In the genomic region with DNA sequence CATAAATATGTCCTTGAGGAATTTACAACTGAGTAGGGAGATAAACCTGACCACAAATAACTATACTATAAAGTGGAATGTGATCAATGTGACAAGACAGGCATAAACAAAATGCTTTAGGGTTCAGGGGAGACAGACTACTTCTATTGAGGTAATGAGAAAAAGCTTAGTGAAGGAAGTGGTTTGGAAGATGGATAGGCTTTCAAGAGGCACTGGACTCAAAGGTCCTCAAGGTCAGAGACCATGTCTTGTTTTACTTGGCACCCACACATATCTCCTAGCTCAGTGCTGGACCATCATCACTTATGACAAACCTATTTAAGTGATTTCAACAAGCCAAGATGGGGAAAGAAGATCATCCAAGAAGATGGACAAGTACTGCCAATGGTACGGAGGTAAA, we compare ENCODE assay signal across 13 cellular contexts.
"Had no signal": no experiment of that assay in that cellular context is flagged by ENCODE, and none has a peak within 500 bp of the region (broad histone marks: within the 10 kb centered on the region; RNA-seq: fewer than 3 reads in every experiment).

No MANE protein-coding gene starts in this region.

- H3K36me3 ChIP-seq: right atrium auricular region, thyroid gland had no signal

- H3K4me3 Mint-ChIP-seq: activated naive CD4-positive, alpha-beta T cell treated with anti-CD3 and anti-CD28 coated beads, Interleukin-2, amount 50 U/mL, for 24 hours; naive B cell; stimulated activated effector memory CD8-positive, alpha-beta T cell treated with anti-CD3 and anti-CD28 coated beads, Interleukin-12 subunit alpha, Interleukin-12 subunit beta, amount 100 ng/mL, for 72 hours; T-helper 2 cell treated with Interferon-gamma antibody and Interleukin-4, amounts not matched to agents 5 μg/mL and 100 μg/mL, for 36 hours had no signal

- H3K27ac ChIP-seq: dorsolateral prefrontal cortex, right atrium auricular region, thyroid gland had no signal

- H3K4me3 ChIP-seq: dorsolateral prefrontal cortex, lung, right atrium auricular region, thyroid gland had no signal

- H3K27me3 Mint-ChIP-seq: activated naive CD4-positive, alpha-beta T cell treated with anti-CD3 and anti-CD28 coated beads, Interleukin-2, amount 50 U/mL, for 24 hours; naive B cell had no signal

- H3K9me3 ChIP-seq: right atrium auricular region, thyroid gland had no signal

- H3K36me3 Mint-ChIP-seq: activated naive CD4-positive, alpha-beta T cell treated with anti-CD3 and anti-CD28 coated beads, Interleukin-2, amount 50 U/mL, for 24 hours; naive B cell; stimulated activated effector memory CD8-positive, alpha-beta T cell treated with anti-CD3 and anti-CD28 coated beads, Interleukin-12 subunit alpha, Interleukin-12 subunit beta, amount 100 ng/mL, for 72 hours had no signal

- ATAC-seq: activated CD4-positive, CD25-positive, alpha-beta regulatory T cell treated with anti-CD3 and anti-CD28 coated beads, Interleukin-2, amount 50 U/mL, for 24 hours; esophagus mucosa; stimulated activated effector memory CD8-positive, alpha-beta T cell treated with anti-CD3 and anti-CD28 coated beads, Interleukin-12 subunit alpha, Interleukin-12 subunit beta, amount 100 ng/mL, for 72 hours had no signal

- H3K27ac Mint-ChIP-seq: activated naive CD4-positive, alpha-beta T cell treated with anti-CD3 and anti-CD28 coated beads, Interleukin-2, amount 50 U/mL, for 24 hours; naive B cell; stimulated activated effector memory CD8-positive, alpha-beta T cell treated with anti-CD3 and anti-CD28 coated beads, Interleukin-12 subunit alpha, Interleukin-12 subunit beta, amount 100 ng/mL, for 72 hours; T-helper 2 cell treated with Interferon-gamma antibody and Interleukin-4, amounts not matched to agents 5 μg/mL and 100 μg/mL, for 36 hours had no signal

- H3K9me3 Mint-ChIP-seq: activated naive CD4-positive, alpha-beta T cell treated with anti-CD3 and anti-CD28 coated beads, Interleukin-2, amount 50 U/mL, for 24 hours; T-helper 2 cell treated with Interferon-gamma antibody and Interleukin-4, amounts not matched to agents 5 μg/mL and 100 μg/mL, for 36 hours had no signal

- H3K27me3 ChIP-seq: right atrium auricular region, thyroid gland had no signal

- H3K4me1 ChIP-seq: right atrium auricular region had no signal

- H3K4me1 Mint-ChIP-seq: activated naive CD4-positive, alpha-beta T cell treated with anti-CD3 and anti-CD28 coated beads, Interleukin-2, amount 50 U/mL, for 24 hours; naive B cell; stimulated activated effector memory CD8-positive, alpha-beta T cell treated with anti-CD3 and anti-CD28 coated beads, Interleukin-12 subunit alpha, Interleukin-12 subunit beta, amount 100 ng/mL, for 72 hours had no signal

- DNase-seq: amygdala, dorsolateral prefrontal cortex, foreskin melanocyte, naive B cell, posterior cingulate gyrus had no signal
